Comparison of ENCODE assay signal across 10 cellular contexts in the genomic region with DNA sequence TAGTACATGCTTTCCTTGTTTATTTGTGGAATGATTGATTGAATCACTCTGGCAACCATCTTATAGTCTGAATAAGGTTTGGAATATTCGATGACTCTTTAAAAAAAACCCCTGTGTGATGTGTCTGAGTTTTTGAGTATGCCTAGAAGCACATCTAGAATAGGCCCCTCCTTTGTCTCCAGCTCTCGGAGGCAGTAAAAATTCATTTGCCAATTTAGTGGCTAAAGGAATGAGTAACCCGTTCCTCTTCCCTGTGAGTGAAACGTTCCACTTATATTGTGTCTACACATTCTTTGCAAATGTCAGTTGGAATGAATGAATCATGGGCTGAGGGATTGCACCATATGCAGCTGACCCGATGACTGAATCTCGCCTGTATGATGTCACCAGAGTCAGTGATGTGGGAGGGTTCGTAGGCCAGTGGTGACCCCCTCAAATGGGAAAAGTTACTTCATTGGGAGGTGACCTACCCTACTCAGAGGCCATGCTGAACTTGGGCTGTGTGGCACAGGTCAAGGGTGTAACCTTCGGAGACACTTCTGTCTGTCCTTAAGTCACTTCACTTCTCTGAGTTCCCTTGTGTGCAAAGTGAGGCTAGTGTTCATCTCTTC. TPM values are rescaled to one million over a fixed set of nuclear protein-coding genes. Genes with fewer than 3 reads are reported as not detected.
DNase-seq lines count a peak whose midpoint lies in the region; ATAC-seq and TF ChIP-seq lines count a peak whose summit lies in the region.
"Had no signal": no experiment of that assay in that cellular context is flagged by ENCODE, and none has a peak within 500 bp of the region (broad histone marks: within the 10 kb centered on the region; RNA-seq: fewer than 3 reads in every experiment).

No MANE protein-coding gene starts in this region.

- peak overlapping the region; percentile 93 for H2BK5ac ChIP-seq in IMR-90 (ENCODE audit: low read depth, low read length, poor library complexity, severe bottlenecking)
- H2BK5ac ChIP-seq in mesenchymal stem cell (ENCODE audit: low read depth, low read length, poor library complexity, severe bottlenecking) = no peak overlapping the region

- peaks cover 24% of the 10 kb centered on the region for H3K4me1 ChIP-seq in IMR-90 (ENCODE audit: control insufficient read depth, insufficient read depth, low read length)
- H3K4me1 ChIP-seq in adipocyte (ENCODE audit: control insufficient read depth, insufficient read depth, low read length) = peaks cover 17% of the 10 kb centered on the region
- peaks cover 29% of the 10 kb centered on the region for H3K4me1 ChIP-seq in mesenchymal stem cell (ENCODE audit: control insufficient read depth, insufficient read depth, low read depth, low read length)
- H3K4me1 ChIP-seq: pancreas had no signal

- H3K79me1 ChIP-seq in IMR-90 (ENCODE audit: low read depth in 1 of 2, low read length in 2 of 2) = peaks cover 0 to 15% of the 10 kb centered on the region in 2 experiments; a peak in 1 of 4 replicates
- no peaks in the 10 kb centered on the region for H3K79me1 ChIP-seq in mesenchymal stem cell (replicated peaks; ENCODE audit: low read length, poor library complexity, severe bottlenecking)

- dilution Hi-C loops in IMR-90 (cut with HindIII; ENCODE audit: low sequenced_read_pairs, unreplicated experiment) = no loop called here

- H2AK9ac ChIP-seq in IMR-90 (replicated peaks; ENCODE audit: low read depth, low read length, poor library complexity) = peak overlapping the region; percentile 8

- no TSS peak for BruUV-seq in IMR-90 (replicated peaks; lab: Mats Ljungman, UMichigan)

- H3K9ac ChIP-seq in IMR-90 (ENCODE audit: low read depth, low read length) (no peak overlapping the region), adipocyte (ENCODE audit: low read length) (no peak overlapping the region), mesenchymal stem cell (ENCODE audit: low read length) (peak overlapping the region; percentile 80)

- TF ChIP-seq RAD21 in IMR-90 (IDR thresholded peaks at IDR 0.05; ENCODE audit: low read length) = no peak

- H3K27me3 ChIP-seq in IMR-90 (ENCODE audit: control insufficient read depth, insufficient read depth, low read length) (no peaks in the 10 kb centered on the region), adipocyte (replicated peaks; ENCODE audit: control insufficient read depth, insufficient read depth, low read length) (no peaks in the 10 kb centered on the region), mesenchymal stem cell (ENCODE audit: control insufficient read depth in 1 of 2, insufficient read depth in 1 of 2, low read length in 2 of 2) (no peaks in the 10 kb centered on the region)
- H3K27me3 ChIP-seq: pancreas had no signal

- no CpG with 5 or more reads among the region's 8 CpGs for WGBS in IMR-90 (ENCODE audit: extremely low coverage in 2 of 2, insufficient read length in 1 of 2), 2 experiments
- 8% methylated on average over 8 of the region's 8 CpGs for WGBS in mesenchymal stem cell

- H4K5ac ChIP-seq in IMR-90 (ENCODE audit: low read depth, low read length) = peak overlapping the region; percentile 9

- ATAC-seq in IMR-90 (ENCODE audit: low read depth) (peak; percentile 89), GM21360 (IDR thresholded peaks at IDR 0.05; ENCODE audit: unreplicated experiment) (no peak)

- peak overlapping the region; percentile 88 for H3K27ac ChIP-seq in IMR-90 (ENCODE audit: insufficient read depth, low read length)
- H3K27ac ChIP-seq in mesenchymal stem cell (ENCODE audit: low read length, poor library complexity, severe bottlenecking) = peak overlapping the region; percentile 69
- H3K27ac ChIP-seq in coronary artery = peak overlapping the region in 1 of 2 donors; percentile 3
- H3K27ac ChIP-seq: pancreas had no signal

- CTCF ChIA-PET in IMR-90 (lab: Yijun Ruan, JAX) = no interaction called here

- H4K91ac ChIP-seq in IMR-90 (ENCODE audit: insufficient read depth, low read depth, low read length) = peak overlapping the region; percentile 88
- H4K91ac ChIP-seq in mesenchymal stem cell (ENCODE audit: low read length) = peak overlapping the region; percentile 45

- H4K8ac ChIP-seq in IMR-90 (ENCODE audit: low read depth in 2 of 2, low read length in 2 of 2) (peak overlapping the region; percentile 44 to 69), mesenchymal stem cell (ENCODE audit: low read length) (peak overlapping the region; percentile 59)

- peak overlapping the region; percentile 97 for H2BK20ac ChIP-seq in IMR-90 (ENCODE audit: low read depth, low read length)

- peak overlapping the region; percentile 57; the same call in 1 of the 2 replicates for H3K23ac ChIP-seq in IMR-90 (ENCODE audit: low read depth, low read length)
- H3K23ac ChIP-seq in mesenchymal stem cell (ENCODE audit: low read length in 2 of 2) = no peak overlapping the region

- in situ Hi-C loops in IMR-90 (cut with MboI; ENCODE audit: low sequenced_read_pairs) = loop anchor here (10.0 to 25.0 kb wide), 3 partner anchors 615 to 1107 kb away; a partner anchor contains a TSS

- TF ChIP-seq CTCF in IMR-90 (conservative IDR thresholded peaks at IDR 0.05; ENCODE audit: low read depth, low read length) (no peak), coronary artery (IDR thresholded peaks at IDR 0.05) (no peak)

- peak overlapping the region; percentile 93 for H2AK5ac ChIP-seq in IMR-90 (ENCODE audit: low read depth, low read length)
- peak overlapping the region; percentile 74 for H2AK5ac ChIP-seq in mesenchymal stem cell (ENCODE audit: low read length, severe bottlenecking)

- H3K56ac ChIP-seq in IMR-90 (ENCODE audit: extremely low read depth, insufficient read depth, low read length) = no peak overlapping the region; the same call in 1 of the 2 replicates

- no peak for TF ChIP-seq POLR2A in IMR-90 (IDR thresholded peaks at IDR 0.05; ENCODE audit: low read depth, low read length)

- intact Hi-C loops in IMR-90 (cut with micrococcal nuclease) = loop anchor here (1.0 to 5.0 kb wide), 3 partner anchors 21 to 632 kb away; a partner anchor contains a TSS
- intact Hi-C loops in head of caudate nucleus (cut with DNase I) = no loop called here

- H2AFZ ChIP-seq in IMR-90 (replicated peaks; ENCODE audit: low read length, poor library complexity) (peak overlapping the region; percentile 69), mesenchymal stem cell (ENCODE audit: low read depth, low read length) (no peak overlapping the region)

- peak overlapping the region; percentile 93 for H3K4ac ChIP-seq in IMR-90 (ENCODE audit: low read depth, low read length)
- no peak overlapping the region for H3K4ac ChIP-seq in mesenchymal stem cell (ENCODE audit: low read depth in 1 of 2, low read length in 2 of 2)

- peak; percentile 90 for DNase-seq in AG20443 (ENCODE audit: low spot score)
- DNase-seq in IMR-90 = peak; percentile 100
- DNase-seq in adipocyte (ENCODE audit: low read depth) = peak; percentile 98
- peak; percentile 99 for DNase-seq in mesenchymal stem cell
- no peak for DNase-seq in head of caudate nucleus
- DNase-seq in coronary artery (ENCODE audit: low spot score) = no peak
- DNase-seq in COR-L47 (lab: John Stamatoyannopoulos, UW) = no peak
- DNase-seq: NCI-H1436 treated with DMSO at 0.1 percent for 48 hours, pancreas had no signal

- H3K4me3 ChIP-seq in IMR-90 (ENCODE audit: insufficient read depth, low read depth, low read length) (no peak overlapping the region), adipocyte (ENCODE audit: low read length) (no peak overlapping the region), mesenchymal stem cell (ENCODE audit: insufficient read depth in 1 of 2, low read depth in 1 of 2, low read length in 2 of 2) (no peak overlapping the region), coronary artery (no peak overlapping the region)
- H3K4me3 ChIP-seq: pancreas had no signal

- H3K14ac ChIP-seq in IMR-90 (replicated peaks; ENCODE audit: low read depth, low read length) = peak overlapping the region; percentile 77
- H3K14ac ChIP-seq in mesenchymal stem cell (ENCODE audit: low read length in 2 of 2) = no peak overlapping the region

- no peaks in the 10 kb centered on the region for H3K36me3 ChIP-seq in IMR-90 (ENCODE audit: control insufficient read depth, insufficient read depth, low read length)
- no peaks in the 10 kb centered on the region for H3K36me3 ChIP-seq in adipocyte (ENCODE audit: control insufficient read depth, insufficient read depth, low read length, severe bottlenecking)
- H3K36me3 ChIP-seq in mesenchymal stem cell (ENCODE audit: control insufficient read depth in 1 of 2, insufficient read depth in 2 of 2, low read depth in 1 of 2, low read length in 2 of 2) = no peaks in the 10 kb centered on the region
- H3K36me3 ChIP-seq: pancreas had no signal

- peaks cover 3% of the 10 kb centered on the region; the same call in 1 of the 2 replicates for H4K20me1 ChIP-seq in IMR-90 (ENCODE audit: insufficient read depth, low read length)

- H3K9me3 ChIP-seq in IMR-90 (ENCODE audit: control insufficient read depth, insufficient read depth, low read length) = no peaks in the 10 kb centered on the region
- H3K9me3 ChIP-seq in adipocyte (ENCODE audit: control insufficient read depth, low read length) = no peaks in the 10 kb centered on the region
- H3K9me3 ChIP-seq in mesenchymal stem cell (ENCODE audit: control insufficient read depth, low read length) = no peaks in the 10 kb centered on the region
- H3K9me3 ChIP-seq: pancreas had no signal

- H3K18ac ChIP-seq in IMR-90 (ENCODE audit: low read depth, low read length) (peak overlapping the region; percentile 64), mesenchymal stem cell (ENCODE audit: low read depth in 1 of 2, low read length in 2 of 2) (peak overlapping the region in 1 of 2 experiments; percentile 37)

- H3K4me2 ChIP-seq in IMR-90 (ENCODE audit: low read depth, low read length) = peak overlapping the region; percentile 5; the same call in 1 of the 2 replicates
- no peak overlapping the region for H3K4me2 ChIP-seq in mesenchymal stem cell (ENCODE audit: low read length, poor library complexity, severe bottlenecking)

- H2BK120ac ChIP-seq in IMR-90 (ENCODE audit: low read depth, low read length) = peak overlapping the region; percentile 95
- H2BK120ac ChIP-seq in mesenchymal stem cell (ENCODE audit: low read depth, low read length) = no peak overlapping the region

- peak overlapping the region in 1 of 2 experiments; percentile 51 for H2BK12ac ChIP-seq in mesenchymal stem cell (ENCODE audit: low read length in 2 of 2)

- POLR2A ChIA-PET in IMR-90 (lab: Charles Lee; ENCODE audit: unreplicated experiment) = no interaction called here

- peak overlapping the region; percentile 27 for H2BK15ac ChIP-seq in IMR-90 (ENCODE audit: low read depth, low read length)
- no peak overlapping the region for H2BK15ac ChIP-seq in mesenchymal stem cell (ENCODE audit: low read depth, poor library complexity, severe bottlenecking)

- H3K9me1 ChIP-seq in IMR-90 (ENCODE audit: insufficient read depth, low read length) = peaks cover 19% of the 10 kb centered on the region

RNA-seq across cellular contexts. Expression of a gene that starts 21.6 kb away (rescaled TPM):
- total RNA-seq in IMR-90 (2012; rRNA removed) = 9.9 and 11.4 TPM in 2 replicates
- polyA plus RNA-seq in IMR-90 (2012; rRNA removed) = 3.3 and 3.4 TPM in 2 replicates
- 2.8 and 4.6 TPM in 2 replicates for polyA plus RNA-seq in IMR-90 (2012; cell fraction: cytosol; rRNA removed)
- 1.7 and 2.5 TPM in 2 replicates for polyA plus RNA-seq in IMR-90 (2012; cell fraction: nucleus; rRNA removed; ENCODE audit: low replicate concordance)
- polyA plus RNA-seq in mesenchymal stem cell (2013, experiment 1 of 2) = 2.5 TPM
- polyA plus RNA-seq in mesenchymal stem cell (2013, experiment 2 of 2) = 2.5 TPM

RNA-seq across cellular contexts. Expression of a gene that starts 21.8 kb away (rescaled TPM):
- total RNA-seq in IMR-90 (2012; rRNA removed) = 89.1 and 127 TPM in 2 replicates
- 48.8 and 59.1 TPM in 2 replicates for polyA plus RNA-seq in IMR-90 (2012; rRNA removed)
- polyA plus RNA-seq in IMR-90 (2012; cell fraction: cytosol; rRNA removed) = 34.1 and 40.1 TPM in 2 replicates
- polyA plus RNA-seq in IMR-90 (2012; cell fraction: nucleus; rRNA removed; ENCODE audit: low replicate concordance) = 10.8 and 39.1 TPM in 2 replicates
- polyA plus RNA-seq in mesenchymal stem cell (2013, experiment 1 of 2) = 53.8 TPM
- polyA plus RNA-seq in mesenchymal stem cell (2013, experiment 2 of 2) = 63.4 TPM

RNA-seq across cellular contexts. Expression of a gene that starts 42.7 kb away (rescaled TPM):
- 23.6 and 23.7 TPM in 2 replicates for total RNA-seq in IMR-90 (2012; rRNA removed)
- polyA plus RNA-seq in IMR-90 (2012; rRNA removed) = 51.4 and 54.6 TPM in 2 replicates
- polyA plus RNA-seq in IMR-90 (2012; cell fraction: cytosol; rRNA removed) = 46.1 and 81.9 TPM in 2 replicates
- 44.6 and 106 TPM in 2 replicates for polyA plus RNA-seq in IMR-90 (2012; cell fraction: nucleus; rRNA removed; ENCODE audit: low replicate concordance)
- polyA plus RNA-seq in mesenchymal stem cell (2013, experiment 1 of 2) = 8.2 TPM
- 7.5 TPM for polyA plus RNA-seq in mesenchymal stem cell (2013, experiment 2 of 2)

RNA-seq across cellular contexts. Expression of a gene that starts 48.9 kb away (rescaled TPM):
- 23.1 and 23.3 TPM in 2 replicates for total RNA-seq in IMR-90 (2012; rRNA removed)
- polyA plus RNA-seq in IMR-90 (2012; rRNA removed) = 17.5 and 24.8 TPM in 2 replicates
- 5.1 and 7.4 TPM in 2 replicates for polyA plus RNA-seq in IMR-90 (2012; cell fraction: cytosol; rRNA removed)
- polyA plus RNA-seq in IMR-90 (2012; cell fraction: nucleus; rRNA removed; ENCODE audit: low replicate concordance) = 10.9 and 65.8 TPM in 2 replicates
- polyA plus RNA-seq in mesenchymal stem cell (2013, experiment 1 of 2) = 47.9 TPM
- polyA plus RNA-seq in mesenchymal stem cell (2013, experiment 2 of 2) = 45.5 TPM

Comparison
In these comparisons a context has a peak if more than half of its experiments do, and no peak if none do; other contexts are left out.
1. DNase-seq: peak in AG20443 (single experiment), IMR-90 (single experiment), adipocyte (single experiment) and mesenchymal stem cell (single experiment); none in head of caudate nucleus (0 of 42), coronary artery (single experiment) and COR-L47 (single experiment).